8 cellular contexts compared by ENCODE assay signal in genomic region chr4:104491396-104491821, GRCh38. TPM values are rescaled to one million over a fixed set of nuclear protein-coding genes. Genes with fewer than 3 reads are reported as not detected.
A peak's percentile ranks its signal among the peaks of the same experiment; 100 is the strongest.
DNase-seq lines count a peak whose midpoint lies in the region; ATAC-seq and TF ChIP-seq lines count a peak whose summit lies in the region.

No MANE protein-coding gene starts in this region.

- peaks cover 10 to 15% of the 10 kb centered on the region in 2 donors for H3K27me3 Mint-ChIP-seq in effector memory CD8-positive, alpha-beta T cell

- peak overlapping the region; percentile 64 to 84 for H3K27ac Mint-ChIP-seq in effector memory CD8-positive, alpha-beta T cell

- 0% methylated on average over 17 of the region's 50 CpGs; no CpG with 5 or more reads in 1 of the 2 donors for WGBS in upper lobe of left lung, 2 donors

- peak overlapping the region; percentile 90 for H3K27ac ChIP-seq in HUES48 (ENCODE audit: low read depth, low read length)
- H3K27ac ChIP-seq in upper lobe of left lung = peak overlapping the region; percentile 39 to 80 (median 70)

- H3K27me3 ChIP-seq in GM06990 (replicated peaks; ENCODE audit: control insufficient read depth, insufficient read depth, low read length) (no peaks in the 10 kb centered on the region), HUES48 (ENCODE audit: control insufficient read depth, insufficient read depth, low read length) (peaks cover 25% of the 10 kb centered on the region), upper lobe of left lung (no peaks in the 10 kb centered on the region)

- H3K36me3 Mint-ChIP-seq in effector memory CD8-positive, alpha-beta T cell (ENCODE audit: insufficient read depth) = peaks cover 19% of the 10 kb centered on the region

- no peak for TF ChIP-seq POLR2A in upper lobe of left lung (IDR thresholded peaks at IDR 0.05)

- peaks cover 25 to 34% of the 10 kb centered on the region in 2 donors for H3K4me1 Mint-ChIP-seq in effector memory CD8-positive, alpha-beta T cell (ENCODE audit: low read depth in 2 of 2)

- H3K9me3 Mint-ChIP-seq in effector memory CD8-positive, alpha-beta T cell = peaks cover 0 to 2% of the 10 kb centered on the region in 2 donors

- DNase-seq in GM06990 (ENCODE audit: extremely low read depth, insufficient read length) (peak; percentile 88), midbrain (lab: John Stamatoyannopoulos, UW) (peak; percentile 54), upper lobe of left lung (peak; percentile 32 to 91), AML-193 (lab: John Stamatoyannopoulos, UW) (no peak)
- peak; percentile 11 for DNase-seq in activated CD4-positive, alpha-beta T cell treated with anti-CD3 and anti-CD28 coated beads for 48 hours
- peak; percentile 24 to 54 (median 48) for DNase-seq in effector memory CD8-positive, alpha-beta T cell

- H3K9ac ChIP-seq in HUES48 (ENCODE audit: low read depth, low read length) = peak overlapping the region; percentile 59

- no peaks in the 10 kb centered on the region; the same call in 1 of the 2 replicates for H3K36me3 ChIP-seq in GM06990 (ENCODE audit: control insufficient read depth, insufficient read depth, low read length)
- no peaks in the 10 kb centered on the region for H3K36me3 ChIP-seq in HUES48 (ENCODE audit: control insufficient read depth, insufficient read depth, low read length)
- H3K36me3 ChIP-seq in upper lobe of left lung = no peaks in the 10 kb centered on the region

- no peak for TF ChIP-seq EP300 in upper lobe of left lung (IDR thresholded peaks at IDR 0.05)

- no peaks in the 10 kb centered on the region for H3K9me3 ChIP-seq in HUES48 (ENCODE audit: control insufficient read depth, insufficient read depth, low read length)
- no peaks in the 10 kb centered on the region for H3K9me3 ChIP-seq in upper lobe of left lung

- peak; percentile 30 for TF ChIP-seq CTCF in GM06990 (IDR thresholded peaks at IDR 0.05; ENCODE audit: insufficient read depth, low read length, poor library complexity, severe bottlenecking)
- no peak for TF ChIP-seq CTCF in upper lobe of left lung (IDR thresholded peaks at IDR 0.05)

- peak overlapping the region; percentile 83 to 85 for H3K4me3 Mint-ChIP-seq in effector memory CD8-positive, alpha-beta T cell

- H3K4me1 ChIP-seq in HUES48 (ENCODE audit: control insufficient read depth, insufficient read depth, low read length) (peaks cover 49% of the 10 kb centered on the region), upper lobe of left lung (peaks cover 7 to 28% (median 10%) of the 10 kb centered on the region in 4 donors)

- H3K4me3 ChIP-seq in GM06990 (replicated peaks; ENCODE audit: low read depth, low read length) (peak overlapping the region; percentile 87), HUES48 (ENCODE audit: low read depth, low read length) (peak overlapping the region; percentile 73), upper lobe of left lung (peak overlapping the region; percentile 51 to 65 (median 64))

- peak; percentile 30 for ATAC-seq in GM21423 (IDR thresholded peaks at IDR 0.05; ENCODE audit: unreplicated experiment)
- ATAC-seq in effector memory CD8-positive, alpha-beta T cell (replicated peaks) = peak; percentile 71
- ATAC-seq in upper lobe of left lung (ENCODE audit: low FRiP score in 2 of 2) = peak in 1 of 2 donors; percentile 23

RNA-seq across cellular contexts. Expression of gene CXXC4, which starts 3.3 kb away (rescaled TPM):
- total RNA-seq in upper lobe of left lung = 1 to 10 TPM in 5 of 6 donors, under 1 TPM in 1; 0.46 to 3.1 (median 1.3) TPM

Comparison
In these comparisons a context has a peak if more than half of its experiments do, and no peak if none do; other contexts are left out.
1. DNase-seq: peak in GM06990 (single experiment), activated CD4-positive, alpha-beta T cell treated with anti-CD3 and anti-CD28 coated beads for 48 hours (single experiment), effector memory CD8-positive, alpha-beta T cell (3 of 3), midbrain (single experiment) and upper lobe of left lung (2 of 2); none in AML-193 (0 of 2).
2. Peak in every context shown above with its lines, with median percentiles within 50 percentile points of each other: H3K4me3 ChIP-seq.